Comparison of ENCODE assay signal across 8 cellular contexts in the genomic region with DNA sequence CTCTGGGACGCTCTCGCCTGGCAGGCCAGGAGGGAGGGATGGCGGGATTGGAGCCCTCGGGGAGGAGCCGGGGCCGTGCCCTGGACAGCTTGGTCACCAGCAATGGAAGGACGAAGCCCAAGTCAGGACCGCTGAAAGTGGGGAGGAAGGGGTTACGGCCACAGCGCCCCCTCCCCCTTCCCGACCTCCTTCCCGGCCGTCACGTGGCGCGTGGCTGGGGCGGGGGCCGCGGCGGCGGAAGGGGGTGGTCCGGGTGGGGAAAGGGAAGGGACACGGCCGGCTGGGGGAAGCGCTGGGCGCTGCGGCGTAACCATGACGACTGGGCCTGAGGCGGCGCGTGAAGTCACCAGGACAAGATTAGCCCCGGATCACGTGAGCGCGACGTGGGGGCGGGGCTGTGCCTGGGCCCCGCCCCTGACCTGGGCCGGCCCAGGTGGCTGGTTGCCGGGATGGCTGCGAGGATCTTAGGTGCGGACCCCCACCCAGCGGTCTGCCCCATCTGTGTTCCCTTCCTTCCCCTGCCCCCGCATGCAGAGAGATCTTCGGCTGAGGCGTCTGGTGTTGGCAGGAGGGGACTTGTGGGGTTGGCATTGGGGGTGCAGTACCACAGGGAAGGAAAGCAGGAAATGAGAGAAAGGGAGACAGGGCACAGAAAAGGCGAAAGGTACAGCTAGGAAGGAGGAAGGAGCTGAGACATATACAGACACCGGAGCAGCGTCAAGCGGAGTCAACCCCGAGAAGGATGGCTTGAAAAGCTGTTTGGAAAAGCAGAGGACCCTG. TPM values are rescaled to one million over a fixed set of nuclear protein-coding genes. Genes with fewer than 3 reads are reported as not detected.
DNase-seq lines count a peak whose midpoint lies in the region; ATAC-seq lines count a peak whose summit lies in the region.

No MANE protein-coding gene starts in this region.

- peak; percentile 96 for DNase-seq in D341Med (ENCODE audit: low spot score)
- peak; percentile 79 for DNase-seq in OCI-M2 (lab: John Stamatoyannopoulos, UW; ENCODE audit: unreplicated experiment)
- peak; percentile 90 to 91 for DNase-seq in activated T-cell treated with anti-CD3 and anti-CD28 coated beads, Interleukin-2, amount 50 U/mL, for 48 hours
- DNase-seq in stimulated activated CD8-positive, alpha-beta memory T cell treated with anti-CD3 and anti-CD28 coated beads, Interleukin-7, amount 100 ng/mL, for 1 hour (ENCODE audit: low read depth in 2 of 2): peak; percentile 70 to 74

- H3K9me3 Mint-ChIP-seq in IgD-negative memory B cell: no peaks in the 10 kb centered on the region

- H3K9me3 ChIP-seq in muscle layer of duodenum (ENCODE audit: control insufficient read depth in 1 of 2, low read length in 2 of 2): no peaks in the 10 kb centered on the region

- peak overlapping the region; percentile 33 to 93 (median 92) for H3K27ac Mint-ChIP-seq in IgD-negative memory B cell

- no peaks in the 10 kb centered on the region for H3K36me3 ChIP-seq in muscle layer of duodenum (ENCODE audit: control insufficient read depth in 1 of 2, insufficient read depth in 2 of 2, low read length in 2 of 2)

- H3K36me3 Mint-ChIP-seq in IgD-negative memory B cell: peaks cover 2% of the 10 kb centered on the region

- peak; percentile 75 for ATAC-seq in GM21526 (IDR thresholded peaks at IDR 0.05; ENCODE audit: low FRiP score, unreplicated experiment)
- peak; percentile 93 for ATAC-seq in esophagus mucosa

- no peaks in the 10 kb centered on the region for H3K27me3 ChIP-seq in muscle layer of duodenum (ENCODE audit: low read depth, low read length)

- no peaks in the 10 kb centered on the region for H3K27me3 Mint-ChIP-seq in IgD-negative memory B cell

- peaks cover 14 to 26% of the 10 kb centered on the region in 2 donors for H3K4me1 ChIP-seq in muscle layer of duodenum (ENCODE audit: control insufficient read depth in 1 of 2, insufficient read depth in 2 of 2, low read length in 2 of 2)

- peak overlapping the region; percentile 87 to 94 (median 90) for H3K4me3 Mint-ChIP-seq in IgD-negative memory B cell

- H3K4me3 ChIP-seq in muscle layer of duodenum (ENCODE audit: low read depth in 1 of 2, low read length in 2 of 2): peak overlapping the region; percentile 78 to 81

- H3K27ac ChIP-seq in muscle layer of duodenum (ENCODE audit: low read length): peak overlapping the region; percentile 77

- H3K4me1 Mint-ChIP-seq in IgD-negative memory B cell: peaks cover 16 to 22% (median 17%) of the 10 kb centered on the region in 3 donors

RNA-seq across cellular contexts. Expression of gene MAP3K12, which starts 6.2 kb away (rescaled TPM):
- 1.4 TPM for polyA plus RNA-seq in IgD-negative memory B cell
- 2.0 TPM for total RNA-seq in esophagus mucosa

RNA-seq across cellular contexts. Expression of gene TARBP2, which starts 8.1 kb away (rescaled TPM):
- 20.8 TPM for polyA plus RNA-seq in IgD-negative memory B cell
- 19.3 TPM for total RNA-seq in esophagus mucosa

RNA-seq across cellular contexts. Expression of gene NPFF, which starts 14.3 kb away (rescaled TPM):
- not detected for polyA plus RNA-seq in IgD-negative memory B cell
- total RNA-seq in esophagus mucosa: not detected

RNA-seq across cellular contexts. Expression of gene PCBP2, which starts 41.1 kb away (rescaled TPM):
- 111 TPM for polyA plus RNA-seq in IgD-negative memory B cell
- total RNA-seq in esophagus mucosa: 493 TPM

RNA-seq across cellular contexts. Expression of gene PRR13, which starts 51.5 kb away (rescaled TPM):
- polyA plus RNA-seq in IgD-negative memory B cell: 689 TPM
- total RNA-seq in esophagus mucosa: 92.0 TPM

Comparison
In these comparisons a context has a peak if more than half of its experiments do, and no peak if none do; other contexts are left out.
1. Peak in every context shown above with its lines: DNase-seq, ATAC-seq, H3K4me3 ChIP-seq and H3K27ac ChIP-seq.